ENCODE assay signal across 8 cellular contexts in genomic region chr11:8682219-8683114, GRCh38. TPM values are rescaled to one million over a fixed set of nuclear protein-coding genes. Genes with fewer than 3 reads are reported as not detected.
DNase-seq lines count a peak whose midpoint lies in the region; ATAC-seq, FAIRE-seq and TF ChIP-seq lines count a peak whose summit lies in the region.

Gene RPL27A, plus strand, starts transcription at chr11:8682792. Its CDS starts 22 bp downstream, at chr11:8682814.
Gene TRIM66, minus strand, starts transcription at chr11:8682665. Its CDS starts 10,391 bp downstream, at chr11:8672274.

- DNase-seq in DMS114 treated with DMSO at 0.1 percent for 48 hours (lab: John Stamatoyannopoulos, UW; ENCODE audit: unreplicated experiment) (peak; percentile 74), IMR-90 (peak; percentile 95), OCI-LY7 (ENCODE audit: low spot score) (peak; percentile 97), activated T-cell treated with anti-CD3 and anti-CD28 coated beads for 1 hour (ENCODE audit: low read depth) (peak; percentile 99), endothelial cell of umbilical vein (ENCODE audit: low read depth, low spot score) (peak; percentile 97), mucosa of descending colon (peak; percentile 99 to 100 (median 100))
- peak; percentile 98 for DNase-seq in stimulated activated CD8-positive, alpha-beta memory T cell treated with anti-CD3 and anti-CD28 coated beads, Interleukin-4, amount 100 ng/mL, for 1 hour (ENCODE audit: low read depth in 2 of 2, low spot score in 1 of 2)

- peak; percentile 93 for FAIRE-seq in endothelial cell of umbilical vein (lab: Jason Lieb, UNC)

- no peaks in the 10 kb centered on the region for H3K27me3 ChIP-seq in IMR-90 (ENCODE audit: control insufficient read depth, insufficient read depth, low read length)
- no peaks in the 10 kb centered on the region for H3K27me3 ChIP-seq in endothelial cell of umbilical vein (ENCODE audit: control insufficient read depth in 2 of 2, insufficient read depth in 2 of 2, low read length in 2 of 2)

- peak; percentile 97 for TF ChIP-seq POLR2A in IMR-90 (IDR thresholded peaks at IDR 0.05; ENCODE audit: low read depth, low read length)
- peak; percentile 100 for TF ChIP-seq POLR2A in endothelial cell of umbilical vein (IDR thresholded peaks at IDR 0.05; ENCODE audit: low read depth, low read length)

- peak; percentile 93 for ATAC-seq in GM21529 (IDR thresholded peaks at IDR 0.05; ENCODE audit: unreplicated experiment)
- ATAC-seq in IMR-90 (ENCODE audit: low read depth): peak; percentile 94
- ATAC-seq in mucosa of descending colon: peak; percentile 99

- dilution Hi-C loops in IMR-90 (cut with HindIII; ENCODE audit: low sequenced_read_pairs, unreplicated experiment) (no loop called here), endothelial cell of umbilical vein (cut with MboI; ENCODE audit: extremely low pct_ligation_motif_present, low sequenced_read_pairs) (no loop called here)

- in situ Hi-C loops in IMR-90 (cut with MboI; ENCODE audit: low sequenced_read_pairs): loop anchor here (25.0 kb wide), 1 partner anchor 455 kb away; no protein-coding TSS in a partner anchor

- H3K36me3 ChIP-seq in IMR-90 (ENCODE audit: control insufficient read depth, insufficient read depth, low read length) (peaks cover 33% of the 10 kb centered on the region), OCI-LY7 (ENCODE audit: insufficient read depth, low read length) (peaks cover 60% of the 10 kb centered on the region), endothelial cell of umbilical vein (ENCODE audit: control insufficient read depth in 2 of 2, extremely low read depth in 1 of 2, insufficient read depth in 2 of 2, low read length in 2 of 2) (peaks cover 19 to 20% of the 10 kb centered on the region in 2 experiments), mucosa of descending colon (ENCODE audit: low read depth) (no peaks in the 10 kb centered on the region)

- H2BK120ac ChIP-seq in IMR-90 (ENCODE audit: low read depth, low read length): peak within 1 kb of the TSS; percentile 75

- TSS peak; percentile 87 for BruUV-seq in IMR-90 (replicated peaks; lab: Mats Ljungman, UMichigan)
- BruUV-seq in OCI-LY7 (replicated peaks; lab: Mats Ljungman, UMichigan): TSS peak; percentile 87
- TSS peak; percentile 88 for BruUV-seq in endothelial cell of umbilical vein (replicated peaks; lab: Mats Ljungman, UMichigan)

- H2AK5ac ChIP-seq in IMR-90 (ENCODE audit: low read depth, low read length): peak within 1 kb of the TSS; percentile 100

- peak within 1 kb of the TSS; percentile 99 for H2AK9ac ChIP-seq in IMR-90 (replicated peaks; ENCODE audit: low read depth, low read length, poor library complexity)

- peak within 1 kb of the TSS; percentile 56 for H3K18ac ChIP-seq in IMR-90 (ENCODE audit: low read depth, low read length)

- no peaks in the 10 kb centered on the region for H3K9me3 ChIP-seq in IMR-90 (ENCODE audit: control insufficient read depth, insufficient read depth, low read length)
- H3K9me3 ChIP-seq in OCI-LY7 (ENCODE audit: low read length): no peaks in the 10 kb centered on the region
- H3K9me3 ChIP-seq in endothelial cell of umbilical vein (replicated peaks; ENCODE audit: control insufficient read depth, insufficient read depth, low read length): no peaks in the 10 kb centered on the region
- no peaks in the 10 kb centered on the region for H3K9me3 ChIP-seq in mucosa of descending colon

- H3K27ac ChIP-seq in IMR-90 (ENCODE audit: insufficient read depth, low read length) (peak within 1 kb of the TSS; percentile 92), OCI-LY7 (ENCODE audit: low read depth, low read length, poor library complexity, severe bottlenecking) (peak within 1 kb of the TSS; percentile 93), endothelial cell of umbilical vein (ENCODE audit: insufficient read depth, low read depth, low read length) (peak within 1 kb of the TSS; percentile 86)

- H3K4me2 ChIP-seq in IMR-90 (ENCODE audit: low read depth, low read length) (peak within 1 kb of the TSS; percentile 90), OCI-LY7 (ENCODE audit: low read length) (peak within 1 kb of the TSS; percentile 83), endothelial cell of umbilical vein (ENCODE audit: insufficient read depth, low read length) (peak within 1 kb of the TSS; percentile 98)

- WGBS in IMR-90 (ENCODE audit: extremely low coverage in 2 of 2, insufficient read length in 1 of 2), 2 experiments: 1% methylated on average over 24 of the region's 73 CpGs; no CpG with 5 or more reads in 1 of the 2 experiments

- no peaks in the 10 kb centered on the region for H3K9me2 ChIP-seq in OCI-LY7 (ENCODE audit: insufficient read depth, low read length)

- H2BK15ac ChIP-seq in IMR-90 (ENCODE audit: low read depth, low read length): peak within 1 kb of the TSS; percentile 62; the same call in 1 of the 3 replicates

- H3K23ac ChIP-seq in IMR-90 (ENCODE audit: low read depth, low read length): peak within 1 kb of the TSS; percentile 100

- H4K20me1 ChIP-seq in IMR-90 (ENCODE audit: insufficient read depth, low read length): peaks cover 21% of the 10 kb centered on the region; the same call in 1 of the 2 replicates
- peaks cover 12% of the 10 kb centered on the region for H4K20me1 ChIP-seq in OCI-LY7 (ENCODE audit: insufficient read depth, low read length)
- peaks cover 2% of the 10 kb centered on the region for H4K20me1 ChIP-seq in endothelial cell of umbilical vein (replicated peaks; ENCODE audit: control insufficient read depth, extremely low read depth, insufficient read depth, low read length)

- H4K91ac ChIP-seq in IMR-90 (ENCODE audit: insufficient read depth, low read depth, low read length): peak within 1 kb of the TSS; percentile 98

- H3K4me1 ChIP-seq in IMR-90 (ENCODE audit: control insufficient read depth, insufficient read depth, low read length) (peaks cover 3% of the 10 kb centered on the region; the same call in 1 of the 2 replicates), OCI-LY7 (ENCODE audit: insufficient read depth, low read length, poor library complexity, severe bottlenecking) (peaks cover 34% of the 10 kb centered on the region), endothelial cell of umbilical vein (ENCODE audit: control insufficient read depth, extremely low read depth, insufficient read depth, low read length) (peaks cover 30% of the 10 kb centered on the region), mucosa of descending colon (ENCODE audit: low read depth) (peaks cover 17% of the 10 kb centered on the region)

- H3K9me1 ChIP-seq in IMR-90 (ENCODE audit: insufficient read depth, low read length) (peaks cover 11% of the 10 kb centered on the region), endothelial cell of umbilical vein (replicated peaks; ENCODE audit: control insufficient read depth, extremely low read depth, insufficient read depth, low read length) (no peaks in the 10 kb centered on the region)

- peaks cover 50% of the 10 kb centered on the region for H3K79me2 ChIP-seq in OCI-LY7 (ENCODE audit: insufficient read depth, low read depth, low read length)
- peaks cover 37% of the 10 kb centered on the region for H3K79me2 ChIP-seq in endothelial cell of umbilical vein (ENCODE audit: control insufficient read depth, insufficient read depth, low read length)

- 0 out of 2 replicates have a peak, but pooled peaks have one; percentile 23 for TF ChIP-seq RAD21 in IMR-90 (IDR thresholded peaks at IDR 0.05; ENCODE audit: low read length)

- H2BK5ac ChIP-seq in IMR-90 (ENCODE audit: low read depth, low read length, poor library complexity, severe bottlenecking): peak within 1 kb of the TSS; percentile 95

- TF ChIP-seq CTCF in IMR-90 (conservative IDR thresholded peaks at IDR 0.05; ENCODE audit: low read depth, low read length): peak; percentile 10; the same call in 1 of the 2 replicates
- TF ChIP-seq CTCF in OCI-LY7 (conservative IDR thresholded peaks at IDR 0.05; ENCODE audit: low read length): no peak
- peak in 1 of 2 donors; percentile 7 for TF ChIP-seq CTCF in endothelial cell of umbilical vein (IDR thresholded peaks at IDR 0.05; ENCODE audit: extremely low read depth in 1 of 2, insufficient read depth in 1 of 2, low read depth in 1 of 2, low read length in 2 of 2)
- TF ChIP-seq CTCF in mucosa of descending colon (IDR thresholded peaks at IDR 0.05): peak; percentile 7

- H3K4me3 ChIP-seq in IMR-90 (ENCODE audit: insufficient read depth, low read depth, low read length): peak within 1 kb of the TSS; percentile 84
- H3K4me3 ChIP-seq in OCI-LY7 (ENCODE audit: low read depth, low read length, poor library complexity, severe bottlenecking): peak within 1 kb of the TSS; percentile 88
- H3K4me3 ChIP-seq in endothelial cell of umbilical vein (replicated peaks in 1 of 3; ENCODE audit: insufficient read depth in 1 of 3, low read depth in 1 of 3, low read length in 3 of 3): peak within 1 kb of the TSS; percentile 58 to 92 (median 88)
- H3K4me3 ChIP-seq in mucosa of descending colon: peak within 1 kb of the TSS; percentile 90

- H3K79me1 ChIP-seq in IMR-90 (ENCODE audit: low read depth in 1 of 2, low read length in 2 of 2): peaks cover 18 to 52% of the 10 kb centered on the region in 2 experiments

- POLR2A ChIA-PET in IMR-90 (lab: Charles Lee; ENCODE audit: unreplicated experiment): interaction anchor here (0.6 to 1.5 kb wide), 6 partner anchors 9 to 184 kb away, joined by 3 to 38 read pairs (median 4); no protein-coding TSS in a partner anchor
- POLR2A ChIA-PET in OCI-LY7 (lab: Charles Lee): interaction anchor here (0.6 to 2.0 kb wide), 8 partner anchors 8 to 949 kb away, joined by 3 to 5 read pairs (median 4); partner anchors contain the start of gene TMEM9B
- POLR2A ChIA-PET in endothelial cell of umbilical vein (lab: Charles Lee): interaction anchor here (0.5 to 1.5 kb wide), 9 partner anchors 10 to 838 kb away, joined by 3 to 9 read pairs (median 3); partner anchors contain the start of gene AKIP1

- peak within 1 kb of the TSS; percentile 92 for H2AFZ ChIP-seq in IMR-90 (replicated peaks; ENCODE audit: low read length, poor library complexity)
- H2AFZ ChIP-seq in OCI-LY7 (ENCODE audit: low read length): peak within 1 kb of the TSS; percentile 41; the same call in 1 of the 2 replicates
- peak within 1 kb of the TSS; percentile 43 for H2AFZ ChIP-seq in endothelial cell of umbilical vein (ENCODE audit: low read depth, low read length)

- no peak within 1 kb of the TSS for H2BK20ac ChIP-seq in IMR-90 (ENCODE audit: low read depth, low read length)

- H4K5ac ChIP-seq in IMR-90 (ENCODE audit: low read depth, low read length): peak within 1 kb of the TSS; percentile 90

- intact Hi-C loops in IMR-90 (cut with micrococcal nuclease): loop anchor here (1.0 to 10.0 kb wide), 3 partner anchors 51 to 458 kb away; no protein-coding TSS in a partner anchor
- intact Hi-C loops in OCI-LY7 (cut with micrococcal nuclease; ENCODE audit: unreplicated experiment): loop anchor here (10.0 kb wide), 1 partner anchor 1168 kb away; the partner anchor contains the start of gene PPFIBP2
- intact Hi-C loops in endothelial cell of umbilical vein (cut with micrococcal nuclease): loop anchor here (1.0 to 5.0 kb wide), 3 partner anchors 11 to 282 kb away; partner anchors contain the start of gene TMEM9B
- intact Hi-C loops in mucosa of descending colon (cut with DNase I, micrococcal nuclease): no loop called here

- CTCF ChIA-PET in IMR-90 (lab: Yijun Ruan, JAX): interaction anchor here (0.5 to 0.7 kb wide), 3 partner anchors 29 to 299 kb away, joined by 3 to 4 read pairs (median 4); no protein-coding TSS in a partner anchor
- CTCF ChIA-PET in OCI-LY7 (lab: Charles Lee; ENCODE audit: unreplicated experiment): interaction anchor here (1.0 kb wide), 1 partner anchor 16 kb away, joined by 3 read pairs; no protein-coding TSS in a partner anchor
- CTCF ChIA-PET in endothelial cell of umbilical vein (lab: Charles Lee): interaction anchor here (0.6 to 2.7 kb wide), 12 partner anchors 9 to 277 kb away, joined by 3 to 17 read pairs (median 4); no protein-coding TSS in a partner anchor

- H4K8ac ChIP-seq in IMR-90 (ENCODE audit: low read depth in 2 of 2, low read length in 2 of 2): peak within 1 kb of the TSS; percentile 90 to 98

- H3K56ac ChIP-seq in IMR-90 (ENCODE audit: extremely low read depth, insufficient read depth, low read length): peak within 1 kb of the TSS; percentile 98

- H3K4ac ChIP-seq in IMR-90 (ENCODE audit: low read depth, low read length): peak within 1 kb of the TSS; percentile 99

- H3K9ac ChIP-seq in IMR-90 (ENCODE audit: low read depth, low read length): peak within 1 kb of the TSS; percentile 98
- H3K9ac ChIP-seq in endothelial cell of umbilical vein (replicated peaks; ENCODE audit: extremely low read depth, insufficient read depth, low read length): peak within 1 kb of the TSS; percentile 99

- peak within 1 kb of the TSS; percentile 100 for H3K14ac ChIP-seq in IMR-90 (replicated peaks; ENCODE audit: low read depth, low read length)

RNA-seq across cellular contexts. Expression of gene RPL27A, which starts in this region (rescaled TPM):
- 451 and 786 TPM in 2 replicates for total RNA-seq in IMR-90 (2012; rRNA removed)
- 849 and 1,003 TPM in 2 replicates for polyA plus RNA-seq in IMR-90 (2012; rRNA removed)
- polyA plus RNA-seq in IMR-90 (2012; cell fraction: cytosol; rRNA removed): 588 and 616 TPM in 2 replicates
- polyA plus RNA-seq in IMR-90 (2012; cell fraction: nucleus; rRNA removed; ENCODE audit: low replicate concordance): 179 and 302 TPM in 2 replicates
- total RNA-seq in OCI-LY7 (2014; rRNA removed; shearing (Covaris generic)): 2,753 and 3,468 TPM in 2 replicates
- 1,593 and 1,611 TPM in 2 replicates for total RNA-seq in OCI-LY7 (2022)
- 952 and 1,303 TPM in 2 replicates for total RNA-seq in endothelial cell of umbilical vein
- 1,047 and 1,363 TPM in 2 replicates for polyA plus RNA-seq in endothelial cell of umbilical vein
- polyA plus RNA-seq in endothelial cell of umbilical vein (2011; cell fraction: cytosol; rRNA removed): 1,329 and 1,448 TPM in 2 replicates
- polyA plus RNA-seq in endothelial cell of umbilical vein (2011; cell fraction: nucleus; rRNA removed): 314 and 358 TPM in 2 replicates
- 1,567 and 2,454 TPM in 2 replicates for polyA plus RNA-seq in endothelial cell of umbilical vein (2012)
- polyA minus RNA-seq in endothelial cell of umbilical vein: 388 and 392 TPM in 2 replicates
- polyA minus RNA-seq in endothelial cell of umbilical vein (2011; cell fraction: cytosol; rRNA and poly(A)+ RNA removed): 855 TPM
- polyA minus RNA-seq in endothelial cell of umbilical vein (2011; cell fraction: nucleus; rRNA and poly(A)+ RNA removed): 174 and 196 TPM in 2 replicates
- total RNA-seq in mucosa of descending colon: 100 to 1,000 TPM; 634 to 807 (median 704) TPM

RNA-seq across cellular contexts. Expression of gene TRIM66, which starts in this region (rescaled TPM):
- total RNA-seq in IMR-90 (2012; rRNA removed) (3.9 and 5.0 TPM in 2 replicates), OCI-LY7 (2022) (19.0 and 20.8 TPM in 2 replicates), endothelial cell of umbilical vein (8.6 and 11.7 TPM in 2 replicates), mucosa of descending colon (10 to 100 TPM in 2 of 3 donors, 1 to 10 TPM in 1; 9.6 to 21.3 (median 15.9) TPM)
- polyA plus RNA-seq in IMR-90 (2012; rRNA removed) (4.1 and 4.4 TPM in 2 replicates), endothelial cell of umbilical vein (5.1 and 5.5 TPM in 2 replicates)
- polyA plus RNA-seq in IMR-90 (2012; cell fraction: cytosol; rRNA removed): 1.6 and 3.7 TPM in 2 replicates
- polyA plus RNA-seq in IMR-90 (2012; cell fraction: nucleus; rRNA removed; ENCODE audit: low replicate concordance): 23.4 and 26.7 TPM in 2 replicates
- total RNA-seq in OCI-LY7 (2014; rRNA removed; shearing (Covaris generic)): 4.4 and 16.4 TPM in 2 replicates
- 2.4 and 3.2 TPM in 2 replicates for polyA plus RNA-seq in endothelial cell of umbilical vein (2011; cell fraction: cytosol; rRNA removed)
- polyA plus RNA-seq in endothelial cell of umbilical vein (2011; cell fraction: nucleus; rRNA removed): 28.0 and 29.1 TPM in 2 replicates
- polyA plus RNA-seq in endothelial cell of umbilical vein (2012): 4.6 and 5.0 TPM in 2 replicates
- polyA minus RNA-seq in endothelial cell of umbilical vein: 15.5 and 20.2 TPM in 2 replicates
- 3.9 TPM for polyA minus RNA-seq in endothelial cell of umbilical vein (2011; cell fraction: cytosol; rRNA and poly(A)+ RNA removed)
- 16.5 and 30.4 TPM in 2 replicates for polyA minus RNA-seq in endothelial cell of umbilical vein (2011; cell fraction: nucleus; rRNA and poly(A)+ RNA removed)

Comparison
In these comparisons a context has a peak if more than half of its experiments do, and no peak if none do; other contexts are left out.
1. Peak in every context shown above with its lines: DNase-seq, ATAC-seq, H3K4me3 ChIP-seq and H3K27ac ChIP-seq.
2. H2AFZ ChIP-seq: peak in every context shown above with its lines; median percentile 92 in IMR-90; 43 in endothelial cell of umbilical vein; 41 in OCI-LY7.
3. intact Hi-C loops: an anchor here in IMR-90 (1.0 to 10.0 kb wide), OCI-LY7 (10.0 kb wide) and endothelial cell of umbilical vein (1.0 to 5.0 kb wide); none called in mucosa of descending colon.